Comparison of ENCODE assay signal across 8 cellular contexts in genomic region chr1:25817840-25818501, GRCh38. TPM values are rescaled to one million over a fixed set of nuclear protein-coding genes. Genes with fewer than 3 reads are reported as not detected.
DNase-seq lines count a peak whose midpoint lies in the region; ATAC-seq and TF ChIP-seq lines count a peak whose summit lies in the region.

No MANE protein-coding gene starts in this region.

- ATAC-seq in PC-3, result no peak
- no peak for ATAC-seq in GM21515 (IDR thresholded peaks at IDR 0.05; ENCODE audit: unreplicated experiment)
- no peak for ATAC-seq in HG03442 (IDR thresholded peaks at IDR 0.05; ENCODE audit: unreplicated experiment)

- no peak for TF ChIP-seq POLR2A in esophagus squamous epithelium (IDR thresholded peaks at IDR 0.05)

- H3K36me3 ChIP-seq in PC-3 (ENCODE audit: low read depth, low read length) (no peaks in the 10 kb centered on the region), esophagus squamous epithelium (peaks cover 0 to 39% (median 18%) of the 10 kb centered on the region in 3 donors)

- H3K9me2 ChIP-seq in PC-3 (replicated peaks; ENCODE audit: low read length), result no peaks in the 10 kb centered on the region

- H3K9me3 ChIP-seq in PC-3 (ENCODE audit: low read length) (no peaks in the 10 kb centered on the region), esophagus squamous epithelium (no peaks in the 10 kb centered on the region)

- H3K4me3 Mint-ChIP-seq in T-helper 1 cell treated with Interleukin-12 subunit alpha and Interleukin-12 subunit beta and Interleukin-4 antibody, amounts not matched to agents 30 μg/mL and 1 μg/mL, for 36 hours, result peak overlapping the region; percentile 98

- H3K9ac ChIP-seq in PC-3 (ENCODE audit: low read length), result no peak overlapping the region

- no peak for DNase-seq in T-helper 1 cell
- peak; percentile 47 for DNase-seq in PC-3
- DNase-seq in esophagus squamous epithelium (lab: John Stamatoyannopoulos, UW), result no peak
- DNase-seq in hippocampal formation (lab: John Stamatoyannopoulos, UW), result no peak

- H3K4me1 Mint-ChIP-seq in T-helper 1 cell treated with Interleukin-12 subunit alpha and Interleukin-12 subunit beta and Interleukin-4 antibody, amounts not matched to agents 30 μg/mL and 1 μg/mL, for 36 hours (ENCODE audit: low read depth), result peaks cover 27% of the 10 kb centered on the region

- peaks cover 11% of the 10 kb centered on the region; the same call in 1 of the 2 replicates for H4K20me1 ChIP-seq in PC-3 (ENCODE audit: low read length)

- H3K4me3 ChIP-seq in PC-3 (ENCODE audit: low read length) (no peak overlapping the region), esophagus squamous epithelium (no peak overlapping the region), skin epidermis (no peak overlapping the region)

- H3K4me2 ChIP-seq in PC-3 (ENCODE audit: low read length), result no peak overlapping the region; the same call in 1 of the 2 replicates

- H3K27me3 ChIP-seq in PC-3 (ENCODE audit: low read length) (no peaks in the 10 kb centered on the region), esophagus squamous epithelium (no peaks in the 10 kb centered on the region)

- H3K27ac ChIP-seq in PC-3 (ENCODE audit: low read length), result no peak overlapping the region
- peak overlapping the region; percentile 95 to 97 (median 96) for H3K27ac ChIP-seq in esophagus squamous epithelium
- H3K27ac ChIP-seq in skin epidermis, result peak overlapping the region in 11 of 21 experiments; percentile 33 to 97 (median 94)

- 28 to 56% methylated on average over 4 to 5 of the region's 8 CpGs for WGBS in esophagus squamous epithelium, 2 donors

- H3K27me3 Mint-ChIP-seq in T-helper 1 cell treated with Interleukin-12 subunit alpha and Interleukin-12 subunit beta and Interleukin-4 antibody, amounts not matched to agents 30 μg/mL and 1 μg/mL, for 36 hours (ENCODE audit: low read depth), result no peaks in the 10 kb centered on the region

- intact Hi-C loops in PC-3 (cut with micrococcal nuclease) (no loop called here), esophagus squamous epithelium (cut with DNase I) (no loop called here)

- peaks cover 23% of the 10 kb centered on the region for H3K4me1 ChIP-seq in PC-3 (ENCODE audit: insufficient read depth, low read length)
- peaks cover 22 to 57% (median 29%) of the 10 kb centered on the region in 3 donors for H3K4me1 ChIP-seq in esophagus squamous epithelium

- peaks cover 29% of the 10 kb centered on the region for H3K79me2 ChIP-seq in PC-3 (ENCODE audit: low read length)

- no peaks in the 10 kb centered on the region for H3F3A ChIP-seq in PC-3 (ENCODE audit: low read length, unreplicated experiment)

- TF ChIP-seq CTCF in PC-3 (conservative IDR thresholded peaks at IDR 0.05; ENCODE audit: low read depth, low read length) (peak; percentile 56), esophagus squamous epithelium (IDR thresholded peaks at IDR 0.05) (peak in 3 of 6 experiments; percentile 16 to 40 (median 28))

- H3K9me3 Mint-ChIP-seq in T-helper 1 cell treated with Interleukin-12 subunit alpha and Interleukin-12 subunit beta and Interleukin-4 antibody, amounts not matched to agents 30 μg/mL and 1 μg/mL, for 36 hours, result no peaks in the 10 kb centered on the region

- peak overlapping the region; percentile 76 for H3K27ac Mint-ChIP-seq in T-helper 1 cell treated with Interleukin-12 subunit alpha and Interleukin-12 subunit beta and Interleukin-4 antibody, amounts not matched to agents 30 μg/mL and 1 μg/mL, for 36 hours

- CTCF ChIA-PET in PC-3 (lab: Charles Lee), result interaction anchor here (0.5 to 0.6 kb wide), 2 partner anchors 30 to 253 kb away, joined by 4 to 6 read pairs; no protein-coding TSS in a partner anchor

- peaks cover 5% of the 10 kb centered on the region for H3K36me3 Mint-ChIP-seq in T-helper 1 cell treated with Interleukin-12 subunit alpha and Interleukin-12 subunit beta and Interleukin-4 antibody, amounts not matched to agents 30 μg/mL and 1 μg/mL, for 36 hours (ENCODE audit: low read depth)

- no TSS peak for BruUV-seq in PC-3 (replicated peaks; lab: Mats Ljungman, UMichigan)

- no peak overlapping the region for H2AFZ ChIP-seq in PC-3 (ENCODE audit: low read length)

- POLR2A ChIA-PET in PC-3 (lab: Charles Lee; ENCODE audit: unreplicated experiment), result no interaction called here

RNA-seq across cellular contexts. Expression of gene MTFR1L, which starts 1.8 kb away (rescaled TPM):
- 32.3 and 35.6 TPM in 2 replicates for total RNA-seq in PC-3 (2014; rRNA removed)
- 10 to 100 TPM; 24.4 to 53.8 (median 28.3) TPM for total RNA-seq in esophagus squamous epithelium

RNA-seq across cellular contexts. Expression of gene SELENON, which starts 18.0 kb away (rescaled TPM):
- 38.6 and 43.7 TPM in 2 replicates for total RNA-seq in PC-3 (2014; rRNA removed)
- total RNA-seq in esophagus squamous epithelium, result 10 to 100 TPM; 19.7 to 34.5 (median 24.5) TPM

RNA-seq across cellular contexts. Expression of gene AUNIP, which starts 41.3 kb away (rescaled TPM):
- total RNA-seq in PC-3 (2014; rRNA removed), result 17.6 and 22.2 TPM in 2 replicates
- total RNA-seq in esophagus squamous epithelium, result 1 to 10 TPM; 1.3 to 5.4 (median 2.5) TPM

RNA-seq across cellular contexts. Expression of gene PAQR7, which starts 57.5 kb away (rescaled TPM):
- total RNA-seq in PC-3 (2014; rRNA removed), result 6.4 and 7.2 TPM in 2 replicates
- 10 to 100 TPM in 3 of 4 donors, 1 to 10 TPM in 1; 6.6 to 18.3 (median 12.1) TPM for total RNA-seq in esophagus squamous epithelium
